9 cellular contexts compared by ENCODE assay signal in the genomic region with DNA sequence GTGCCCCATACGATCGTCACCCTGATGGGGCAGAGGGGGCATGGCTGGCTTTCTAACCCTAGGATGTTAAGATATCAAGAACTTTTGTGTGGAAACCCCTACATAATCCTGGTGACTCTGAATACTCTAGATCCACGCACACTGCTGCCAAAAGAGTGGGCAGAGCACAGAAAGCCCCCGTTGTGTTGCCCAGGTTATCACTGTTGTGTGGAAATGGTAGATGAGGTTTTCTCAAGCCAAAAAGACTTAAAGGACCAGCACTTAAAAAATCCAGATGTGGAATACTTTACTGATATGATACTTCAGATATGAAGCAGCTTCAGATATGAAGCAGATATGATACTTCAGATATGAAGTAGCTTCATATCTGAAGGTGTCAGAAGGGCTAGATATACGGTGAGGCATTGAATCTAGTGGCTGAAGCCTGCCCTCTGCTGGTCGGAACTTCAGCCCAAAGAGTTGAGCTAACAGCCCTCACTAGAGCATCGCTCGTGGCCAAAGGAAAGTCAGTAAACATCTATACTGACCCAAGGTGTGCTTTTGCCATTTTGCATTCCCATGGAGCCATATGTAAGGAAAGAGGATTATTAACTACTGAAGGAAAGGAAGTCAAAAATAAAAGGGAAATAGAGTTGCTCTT.
DNase-seq lines count a peak whose midpoint lies in the region; ATAC-seq and TF ChIP-seq lines count a peak whose summit lies in the region.
"Had no signal": no experiment of that assay in that cellular context is flagged by ENCODE, and none has a peak within 500 bp of the region (broad histone marks: within the 10 kb centered on the region; RNA-seq: fewer than 3 reads in every experiment).

No MANE protein-coding gene starts in this region.

- H3K4me3 ChIP-seq in GM23248 (no peak overlapping the region), upper lobe of left lung (no peak overlapping the region)

- DNase-seq in GM23248, result peak; percentile 40
- peak; percentile 45 for DNase-seq in T-helper 2 cell treated with Interferon-gamma antibody and Interleukin-4, amounts not matched to agents 5 μg/mL and 100 μg/mL, for 36 hours (ENCODE audit: low spot score)
- peak; percentile 3 for DNase-seq in fibroblast of gingiva (ENCODE audit: low read depth)
- peak in 2 of 3 donors; percentile 14 to 18 for DNase-seq in stimulated activated CD4-positive, alpha-beta T cell treated with anti-CD3 and anti-CD28 coated beads, TNF-alpha, amount 100 ng/mL, for 48 hours (ENCODE audit: low read depth in 3 of 3)
- DNase-seq in upper lobe of left lung, result no peak
- no peak for DNase-seq in occipital lobe (lab: John Stamatoyannopoulos, UW)
- DNase-seq: T1000 had no signal

- no peaks in the 10 kb centered on the region for H3K79me2 ChIP-seq in GM23248 (ENCODE audit: insufficient read depth)

- TF ChIP-seq POLR2A in upper lobe of left lung (IDR thresholded peaks at IDR 0.05), result no peak

- ATAC-seq in upper lobe of left lung (ENCODE audit: low FRiP score in 2 of 2) (no peak), GM18517 (IDR thresholded peaks at IDR 0.05; ENCODE audit: unreplicated experiment) (no peak), HG03565 (IDR thresholded peaks at IDR 0.05; ENCODE audit: unreplicated experiment) (no peak)

- H3K9me2 ChIP-seq in GM23248 (ENCODE audit: insufficient read depth), result no peaks in the 10 kb centered on the region

- peak overlapping the region; percentile 19 for H3K27ac Mint-ChIP-seq in T-helper 2 cell treated with Interferon-gamma antibody and Interleukin-4, amounts not matched to agents 5 μg/mL and 100 μg/mL, for 36 hours

- no peaks in the 10 kb centered on the region for H3F3A ChIP-seq in GM23248 (ENCODE audit: insufficient read depth)

- H3K9me3 ChIP-seq in GM23248 (ENCODE audit: low read depth) (no peaks in the 10 kb centered on the region), upper lobe of left lung (no peaks in the 10 kb centered on the region)

- H3K4me1 Mint-ChIP-seq in T-helper 2 cell treated with Interferon-gamma antibody and Interleukin-4, amounts not matched to agents 5 μg/mL and 100 μg/mL, for 36 hours (ENCODE audit: low read depth), result peaks cover 3% of the 10 kb centered on the region

- H3K27me3 Mint-ChIP-seq in T-helper 2 cell treated with Interferon-gamma antibody and Interleukin-4, amounts not matched to agents 5 μg/mL and 100 μg/mL, for 36 hours (ENCODE audit: low read depth), result no peaks in the 10 kb centered on the region

- TF ChIP-seq CTCF in upper lobe of left lung (IDR thresholded peaks at IDR 0.05), result peak in 2 of 6 experiments; percentile 34 to 36

- no peak overlapping the region for H3K4me3 Mint-ChIP-seq in T-helper 2 cell treated with Interferon-gamma antibody and Interleukin-4, amounts not matched to agents 5 μg/mL and 100 μg/mL, for 36 hours

- no peak overlapping the region for H2AFZ ChIP-seq in GM23248

- no peak for TF ChIP-seq EP300 in upper lobe of left lung (IDR thresholded peaks at IDR 0.05)

- H3K9ac ChIP-seq in GM23248, result no peak overlapping the region

- no peak overlapping the region for H3K4me2 ChIP-seq in GM23248 (ENCODE audit: unreplicated experiment)

- H3K9me3 Mint-ChIP-seq in T-helper 2 cell treated with Interferon-gamma antibody and Interleukin-4, amounts not matched to agents 5 μg/mL and 100 μg/mL, for 36 hours, result no peaks in the 10 kb centered on the region

- peaks cover 20% of the 10 kb centered on the region for H3K36me3 Mint-ChIP-seq in T-helper 2 cell treated with Interferon-gamma antibody and Interleukin-4, amounts not matched to agents 5 μg/mL and 100 μg/mL, for 36 hours (ENCODE audit: low read depth)

- no peak overlapping the region for H3K27ac ChIP-seq in GM23248
- no peak overlapping the region for H3K27ac ChIP-seq in upper lobe of left lung

- H4K20me1 ChIP-seq in GM23248 (ENCODE audit: insufficient read depth), result no peaks in the 10 kb centered on the region

- WGBS in GM23248 (ENCODE audit: low coverage in 1 of 2, low lambda C conversion rate in 2 of 2, missing lambda C conversion rate in 2 of 2), 2 experiments, result 60 to 63% methylated on average over 8 of the region's 8 CpGs
- WGBS in upper lobe of left lung, 2 donors, result 100% methylated on average over 1 of the region's 8 CpGs; no CpG with 5 or more reads in 1 of the 2 donors

- no peaks in the 10 kb centered on the region for H3K27me3 ChIP-seq in GM23248 (replicated peaks; ENCODE audit: insufficient read depth)
- no peaks in the 10 kb centered on the region for H3K27me3 ChIP-seq in upper lobe of left lung

- H3K4me1 ChIP-seq in GM23248 (ENCODE audit: insufficient read depth) (no peaks in the 10 kb centered on the region), upper lobe of left lung (no peaks in the 10 kb centered on the region)

- no peaks in the 10 kb centered on the region for H3K36me3 ChIP-seq in GM23248 (ENCODE audit: low read depth)
- no peaks in the 10 kb centered on the region for H3K36me3 ChIP-seq in upper lobe of left lung

- in situ Hi-C loops in GM23248 (cut with MboI), result no loop called here

Comparison
In these comparisons a context has a peak if more than half of its experiments do, and no peak if none do; other contexts are left out.
1. DNase-seq: peak in GM23248 (single experiment), T-helper 2 cell treated with Interferon-gamma antibody and Interleukin-4, amounts not matched to agents 5 μg/mL and 100 μg/mL, for 36 hours (single experiment), fibroblast of gingiva (single experiment) and stimulated activated CD4-positive, alpha-beta T cell treated with anti-CD3 and anti-CD28 coated beads, TNF-alpha, amount 100 ng/mL, for 48 hours (2 of 3); none in upper lobe of left lung (0 of 2) and occipital lobe (single experiment).